In genomic region chr1:183281039-183281438, GRCh38 we compare ENCODE assay signal across 8 cellular contexts.
DNase-seq lines count a peak whose midpoint lies in the region; ATAC-seq and TF ChIP-seq lines count a peak whose summit lies in the region.

No MANE protein-coding gene starts in this region.

- H3K36me3 Mint-ChIP-seq in activated naive CD4-positive, alpha-beta T cell treated with anti-CD3 and anti-CD28 coated beads, Interleukin-2, amount 10 ng/mL, durations not matched to agents 7 days and 5 days = no peaks in the 10 kb centered on the region
- H3K36me3 Mint-ChIP-seq in nephron progenitor cell (ENCODE audit: low read depth) = no peaks in the 10 kb centered on the region

- no peak overlapping the region for H3K27ac Mint-ChIP-seq in activated naive CD4-positive, alpha-beta T cell treated with anti-CD3 and anti-CD28 coated beads, Interleukin-2, amount 10 ng/mL, durations not matched to agents 7 days and 5 days
- H3K27ac Mint-ChIP-seq in nephron progenitor cell = no peak overlapping the region

- CTCF ChIA-PET in activated naive CD4-positive, alpha-beta T cell treated with anti-CD3 and anti-CD28 coated beads, Interleukin-2, amount 10 ng/mL, durations not matched to agents 7 days and 5 days (lab: Charles Lee) = interaction anchor here (0.8 to 2.9 kb wide), 7 partner anchors 70 to 636 kb away, joined by 3 to 10 read pairs (median 7); no protein-coding TSS in a partner anchor

- DNase-seq in GM04504 (ENCODE audit: low read depth) = peak; percentile 45
- peak; percentile 53 for DNase-seq in OCI-M1 (lab: John Stamatoyannopoulos, UW)
- DNase-seq in fibroblast of pulmonary artery (ENCODE audit: low read depth) = peak; percentile 92
- peak; percentile 61 for DNase-seq in sciatic nerve (ENCODE audit: low spot score)
- no peak for DNase-seq in activated CD4-positive, CD25-positive, alpha-beta regulatory T cell (lab: John Stamatoyannopoulos, UW)
- no peak for DNase-seq in activated naive CD4-positive, alpha-beta T cell treated with anti-CD3 and anti-CD28 coated beads, Interleukin-2, amount 10 ng/mL, durations not matched to agents 7 days and 5 days
- no peak for DNase-seq in nephron progenitor cell

- ATAC-seq in sciatic nerve (peak; percentile 60), HG03039 (IDR thresholded peaks at IDR 0.05; ENCODE audit: unreplicated experiment) (no peak)

- intact Hi-C loops in sciatic nerve (cut with DNase I) = loop anchor here (5.0 kb wide), 1 partner anchor 36 kb away; no protein-coding TSS in a partner anchor

- peaks cover 24% of the 10 kb centered on the region for H3K27me3 Mint-ChIP-seq in activated naive CD4-positive, alpha-beta T cell treated with anti-CD3 and anti-CD28 coated beads, Interleukin-2, amount 10 ng/mL, durations not matched to agents 7 days and 5 days
- peaks cover 12% of the 10 kb centered on the region for H3K27me3 Mint-ChIP-seq in nephron progenitor cell (ENCODE audit: low read depth, poor library complexity)

- H3K9me3 Mint-ChIP-seq in activated naive CD4-positive, alpha-beta T cell treated with anti-CD3 and anti-CD28 coated beads, Interleukin-2, amount 10 ng/mL, durations not matched to agents 7 days and 5 days = no peaks in the 10 kb centered on the region
- no peaks in the 10 kb centered on the region for H3K9me3 Mint-ChIP-seq in nephron progenitor cell

- TF ChIP-seq CTCF in fibroblast of pulmonary artery (IDR thresholded peaks at IDR 0.05; ENCODE audit: low read length, missing control alignments) = no peak
- no peak for TF ChIP-seq CTCF in nephron progenitor cell (IDR thresholded peaks at IDR 0.05)

- no peak overlapping the region for H3K4me3 Mint-ChIP-seq in activated naive CD4-positive, alpha-beta T cell treated with anti-CD3 and anti-CD28 coated beads, Interleukin-2, amount 10 ng/mL, durations not matched to agents 7 days and 5 days
- no peak overlapping the region for H3K4me3 Mint-ChIP-seq in nephron progenitor cell

- H3K4me3 ChIP-seq in fibroblast of pulmonary artery (replicated peaks; ENCODE audit: low read depth, low read length) = no peak overlapping the region

- peaks cover 23% of the 10 kb centered on the region for H3K4me1 Mint-ChIP-seq in activated naive CD4-positive, alpha-beta T cell treated with anti-CD3 and anti-CD28 coated beads, Interleukin-2, amount 10 ng/mL, durations not matched to agents 7 days and 5 days
- H3K4me1 Mint-ChIP-seq in nephron progenitor cell = peaks cover 80% of the 10 kb centered on the region

Comparison
In these comparisons a context has a peak if more than half of its experiments do, and no peak if none do; other contexts are left out.
1. DNase-seq: peak in GM04504 (single experiment), OCI-M1 (single experiment), fibroblast of pulmonary artery (single experiment) and sciatic nerve (single experiment); none in activated CD4-positive, CD25-positive, alpha-beta regulatory T cell (0 of 4), activated naive CD4-positive, alpha-beta T cell treated with anti-CD3 and anti-CD28 coated beads, Interleukin-2, amount 10 ng/mL, durations not matched to agents 7 days and 5 days (single experiment) and nephron progenitor cell (single experiment).